Comparison of ENCODE assay signal across 10 cellular contexts in genomic region chr7:77685219-77685618, GRCh38. TPM values are rescaled to one million over a fixed set of nuclear protein-coding genes. Genes with fewer than 3 reads are reported as not detected.
DNase-seq lines count a peak whose midpoint lies in the region; ATAC-seq and TF ChIP-seq lines count a peak whose summit lies in the region.
"Had no signal": no experiment of that assay in that cellular context is flagged by ENCODE, and none has a peak within 500 bp of the region (broad histone marks: within the 10 kb centered on the region; RNA-seq: fewer than 3 reads in every experiment).

No MANE protein-coding gene starts in this region.

- TF ChIP-seq CTCF in colonic mucosa (IDR thresholded peaks at IDR 0.05) = no peak

- H3K4me1 Mint-ChIP-seq in stimulated activated effector memory CD8-positive, alpha-beta T cell treated with anti-CD3 and anti-CD28 coated beads, Interleukin-12 subunit alpha, Interleukin-12 subunit beta, amount 100 ng/mL, for 72 hours = peaks cover 21% of the 10 kb centered on the region
- H3K4me1 Mint-ChIP-seq in activated naive CD4-positive, alpha-beta T cell treated with anti-CD3 and anti-CD28 coated beads for 36 hours (ENCODE audit: low read depth) = peaks cover 21% of the 10 kb centered on the region

- peaks cover 19% of the 10 kb centered on the region for H3K36me3 Mint-ChIP-seq in stimulated activated effector memory CD8-positive, alpha-beta T cell treated with anti-CD3 and anti-CD28 coated beads, Interleukin-12 subunit alpha, Interleukin-12 subunit beta, amount 100 ng/mL, for 72 hours
- H3K36me3 Mint-ChIP-seq in activated naive CD4-positive, alpha-beta T cell treated with anti-CD3 and anti-CD28 coated beads for 36 hours (ENCODE audit: low read depth) = peaks cover 16% of the 10 kb centered on the region

- no peaks in the 10 kb centered on the region for H3K27me3 ChIP-seq in colonic mucosa
- H3K27me3 ChIP-seq: vagina had no signal

- H3K9me3 ChIP-seq in colonic mucosa = no peaks in the 10 kb centered on the region
- H3K9me3 ChIP-seq: vagina had no signal

- H3K9me3 Mint-ChIP-seq in stimulated activated effector memory CD8-positive, alpha-beta T cell treated with anti-CD3 and anti-CD28 coated beads, Interleukin-12 subunit alpha, Interleukin-12 subunit beta, amount 100 ng/mL, for 72 hours = no peaks in the 10 kb centered on the region
- H3K9me3 Mint-ChIP-seq in activated naive CD4-positive, alpha-beta T cell treated with anti-CD3 and anti-CD28 coated beads for 36 hours = no peaks in the 10 kb centered on the region
- H3K9me3 Mint-ChIP-seq: activated CD4-positive, alpha-beta T cell treated with anti-CD3 and anti-CD28 coated beads, Interleukin-2, amount 10 ng/mL, durations not matched to agents 24 days and 14 days had no signal

- H3K9ac ChIP-seq in colonic mucosa (ENCODE audit: low read depth in 2 of 2, low read length in 2 of 2) = peak overlapping the region in 1 of 2 donors; percentile 54

- no peak overlapping the region for H3K4me3 Mint-ChIP-seq in stimulated activated effector memory CD8-positive, alpha-beta T cell treated with anti-CD3 and anti-CD28 coated beads, Interleukin-12 subunit alpha, Interleukin-12 subunit beta, amount 100 ng/mL, for 72 hours
- H3K4me3 Mint-ChIP-seq in activated naive CD4-positive, alpha-beta T cell treated with anti-CD3 and anti-CD28 coated beads for 36 hours = no peak overlapping the region
- H3K4me3 Mint-ChIP-seq: activated CD4-positive, alpha-beta T cell treated with anti-CD3 and anti-CD28 coated beads, Interleukin-2, amount 10 ng/mL, durations not matched to agents 24 days and 14 days had no signal

- ATAC-seq in stimulated activated effector memory CD8-positive, alpha-beta T cell treated with anti-CD3 and anti-CD28 coated beads, Interleukin-12 subunit alpha, Interleukin-12 subunit beta, amount 100 ng/mL, for 72 hours = no peak

- peaks cover 15% of the 10 kb centered on the region for H3K4me1 ChIP-seq in colonic mucosa

- H3K36me3 ChIP-seq in colonic mucosa = no peaks in the 10 kb centered on the region

- H3K4me3 ChIP-seq in colonic mucosa = no peak overlapping the region
- H3K4me3 ChIP-seq: vagina had no signal

- peak; percentile 34 for DNase-seq in DMS153 treated with DMSO at 0.1 percent for 48 hours (lab: John Stamatoyannopoulos, UW; ENCODE audit: unreplicated experiment)
- peak; percentile 94 for DNase-seq in NCI-H2029 treated with DMSO at 0.1 percent for 48 hours (lab: John Stamatoyannopoulos, UW)
- DNase-seq in colonic mucosa = peak; percentile 49
- peak; percentile 32 for DNase-seq in mucosa of gallbladder (ENCODE audit: low spot score)
- DNase-seq in stimulated activated CD4-positive, alpha-beta T cell treated with anti-CD3 and anti-CD28 coated beads, Interleukin-15, amount 100 ng/mL, for 24 hours = no peak
- DNase-seq in stimulated activated effector memory CD8-positive, alpha-beta T cell treated with anti-CD3 and anti-CD28 coated beads, Interleukin-12 subunit alpha, Interleukin-12 subunit beta, amount 100 ng/mL, for 72 hours (ENCODE audit: low spot score in 2 of 2) = no peak
- no peak for DNase-seq in OCI-M1 (lab: John Stamatoyannopoulos, UW)
- no peak for DNase-seq in activated naive CD4-positive, alpha-beta T cell treated with anti-CD3 and anti-CD28 coated beads for 36 hours
- DNase-seq: activated CD4-positive, alpha-beta T cell treated with anti-CD3 and anti-CD28 coated beads, Interleukin-2, amount 10 ng/mL, durations not matched to agents 24 days and 14 days had no signal

- intact Hi-C loops in colonic mucosa (cut with DNase I) = no loop called here
- intact Hi-C loops in activated naive CD4-positive, alpha-beta T cell treated with anti-CD3 and anti-CD28 coated beads for 36 hours (cut with micrococcal nuclease) = no loop called here

- peak overlapping the region; percentile 35 for H3K27ac ChIP-seq in colonic mucosa
- H3K27ac ChIP-seq: vagina had no signal

- no peak overlapping the region for H3K27ac Mint-ChIP-seq in stimulated activated effector memory CD8-positive, alpha-beta T cell treated with anti-CD3 and anti-CD28 coated beads, Interleukin-12 subunit alpha, Interleukin-12 subunit beta, amount 100 ng/mL, for 72 hours
- H3K27ac Mint-ChIP-seq in activated naive CD4-positive, alpha-beta T cell treated with anti-CD3 and anti-CD28 coated beads for 36 hours = no peak overlapping the region
- H3K27ac Mint-ChIP-seq: activated CD4-positive, alpha-beta T cell treated with anti-CD3 and anti-CD28 coated beads, Interleukin-2, amount 10 ng/mL, durations not matched to agents 24 days and 14 days had no signal

- no peaks in the 10 kb centered on the region for H3K27me3 Mint-ChIP-seq in activated naive CD4-positive, alpha-beta T cell treated with anti-CD3 and anti-CD28 coated beads for 36 hours (ENCODE audit: low read depth)
- H3K27me3 Mint-ChIP-seq: activated CD4-positive, alpha-beta T cell treated with anti-CD3 and anti-CD28 coated beads, Interleukin-2, amount 10 ng/mL, durations not matched to agents 24 days and 14 days had no signal

- CTCF ChIA-PET in activated naive CD4-positive, alpha-beta T cell treated with anti-CD3 and anti-CD28 coated beads for 36 hours (lab: Charles Lee) = no interaction called here

RNA-seq across cellular contexts. Expression of gene RSBN1L, which starts 11.0 kb away (rescaled TPM):
- total RNA-seq in colonic mucosa = 10 to 100 TPM; 20.1 to 25.5 TPM
- total RNA-seq in mucosa of gallbladder = 18.3 TPM
- 10 to 100 TPM; 15.7 to 16.9 TPM for total RNA-seq in activated naive CD4-positive, alpha-beta T cell treated with anti-CD3 and anti-CD28 coated beads for 36 hours

Comparison
In these comparisons a context has a peak if more than half of its experiments do, and no peak if none do; other contexts are left out.
1. DNase-seq: peak in DMS153 treated with DMSO at 0.1 percent for 48 hours (single experiment), NCI-H2029 treated with DMSO at 0.1 percent for 48 hours (single experiment), colonic mucosa (single experiment) and mucosa of gallbladder (single experiment); none in stimulated activated CD4-positive, alpha-beta T cell treated with anti-CD3 and anti-CD28 coated beads, Interleukin-15, amount 100 ng/mL, for 24 hours (single experiment), stimulated activated effector memory CD8-positive, alpha-beta T cell treated with anti-CD3 and anti-CD28 coated beads, Interleukin-12 subunit alpha, Interleukin-12 subunit beta, amount 100 ng/mL, for 72 hours (0 of 2), OCI-M1 (single experiment) and activated naive CD4-positive, alpha-beta T cell treated with anti-CD3 and anti-CD28 coated beads for 36 hours (single experiment).